Comparison of ENCODE assay signal across 8 cellular contexts in genomic region chr19:18436651-18437478, GRCh38. TPM values are rescaled to one million over a fixed set of nuclear protein-coding genes. Genes with fewer than 3 reads are reported as not detected.
DNase-seq lines count a peak whose midpoint lies in the region; ATAC-seq and TF ChIP-seq lines count a peak whose summit lies in the region.

No MANE protein-coding gene starts in this region.

- H4K8ac ChIP-seq in neuronal stem cell (ENCODE audit: low read depth, low read length), result no peak overlapping the region

- WGBS in neuronal stem cell (ENCODE audit: extremely low coverage in 2 of 2, insufficient read length in 2 of 2, insufficient replicate concordance in 1 of 2), 2 donors, result no CpG with 5 or more reads among the region's 67 CpGs
- 28 to 44% methylated on average over 34 to 57 of the region's 67 CpGs for WGBS in upper lobe of left lung, 2 donors

- H2BK120ac ChIP-seq in neuronal stem cell (ENCODE audit: low read depth, low read length), result no peak overlapping the region

- H3K9me2 ChIP-seq in PC-9 (ENCODE audit: insufficient read depth), result no peaks in the 10 kb centered on the region

- H3K9me3 ChIP-seq in PC-9 (ENCODE audit: insufficient read depth, low read depth) (no peaks in the 10 kb centered on the region), neuronal stem cell (replicated peaks in 1 of 2; ENCODE audit: control insufficient read depth in 2 of 2, insufficient read depth in 1 of 2, low read depth in 1 of 2, low read length in 2 of 2) (no peaks in the 10 kb centered on the region), upper lobe of left lung (no peaks in the 10 kb centered on the region)

- H3K4ac ChIP-seq in neuronal stem cell (ENCODE audit: low read length), result no peak overlapping the region

- peaks cover 8% of the 10 kb centered on the region; the same call in 1 of the 2 replicates for H3K79me2 ChIP-seq in PC-9 (ENCODE audit: low read depth)

- peak overlapping the region; percentile 100 for H2BK5ac ChIP-seq in neuronal stem cell (ENCODE audit: low read length)

- H3K4me2 ChIP-seq in PC-9 (peak overlapping the region; percentile 80), neuronal stem cell (ENCODE audit: insufficient read depth, low read length, poor library complexity, severe bottlenecking) (peak overlapping the region; percentile 83)

- H2BK12ac ChIP-seq in neuronal stem cell (ENCODE audit: low read length), result no peak overlapping the region

- H3K9ac ChIP-seq in neuronal stem cell (ENCODE audit: low read depth, low read length, poor library complexity), result peak overlapping the region; percentile 88

- H3K4me3 ChIP-seq in PC-9 (peak overlapping the region; percentile 74), fibroblast of pulmonary artery (replicated peaks; ENCODE audit: low read depth, low read length) (peak overlapping the region; percentile 69), neuronal stem cell (ENCODE audit: low read length in 2 of 2) (peak overlapping the region; percentile 85 to 99), upper lobe of left lung (peak overlapping the region; percentile 47 to 61 (median 56))

- no peak for TF ChIP-seq EP300 in upper lobe of left lung (IDR thresholded peaks at IDR 0.05)

- no peak for TF ChIP-seq CTCF in PC-9 (conservative IDR thresholded peaks at IDR 0.05)
- no peak for TF ChIP-seq CTCF in fibroblast of pulmonary artery (IDR thresholded peaks at IDR 0.05; ENCODE audit: low read length, missing control alignments)
- TF ChIP-seq CTCF in upper lobe of left lung (IDR thresholded peaks at IDR 0.05), result no peak

- H3K27ac ChIP-seq in PC-9 (no peak overlapping the region), neuronal stem cell (replicated peaks; ENCODE audit: low read length) (no peak overlapping the region), upper lobe of left lung (peak overlapping the region; percentile 15 to 80 (median 74))

- H2BK15ac ChIP-seq in neuronal stem cell (ENCODE audit: low read length), result no peak overlapping the region

- peak overlapping the region; percentile 56 for H3K14ac ChIP-seq in neuronal stem cell (ENCODE audit: low read length)

- peaks cover 14% of the 10 kb centered on the region for H3K79me1 ChIP-seq in neuronal stem cell (ENCODE audit: low read depth, low read length)

- no TSS peak for BruUV-seq in PC-9 (replicated peaks; lab: Mats Ljungman, UMichigan)

- POLR2A ChIA-PET in PC-9 (lab: Charles Lee; ENCODE audit: unreplicated experiment), result no interaction called here

- ATAC-seq in upper lobe of left lung (ENCODE audit: low FRiP score in 2 of 2), result peak; percentile 34 to 61

- H4K20me1 ChIP-seq in PC-9 (ENCODE audit: insufficient read depth), result peaks cover 5% of the 10 kb centered on the region; the same call in 1 of the 2 replicates

- peaks cover 22% of the 10 kb centered on the region for H3K4me1 ChIP-seq in PC-9 (replicated peaks; ENCODE audit: insufficient read depth)
- peaks cover 43 to 49% of the 10 kb centered on the region in 2 donors for H3K4me1 ChIP-seq in neuronal stem cell (ENCODE audit: control insufficient read depth in 2 of 2, insufficient read depth in 1 of 2, low read depth in 1 of 2, low read length in 2 of 2)
- peaks cover 33 to 60% (median 42%) of the 10 kb centered on the region in 4 donors for H3K4me1 ChIP-seq in upper lobe of left lung

- intact Hi-C loops in PC-9 (cut with micrococcal nuclease; ENCODE audit: unreplicated experiment), result no loop called here

- no peak for TF ChIP-seq POLR2A in upper lobe of left lung (IDR thresholded peaks at IDR 0.05)

- DNase-seq in NCI-H1417 (lab: John Stamatoyannopoulos, UW) (peak in 2 of 3 experiments; percentile 70 to 80), NCI-H1417 treated with DMSO at 0.1 percent for 48 hours (lab: John Stamatoyannopoulos, UW) (no peak), HT-29 (ENCODE audit: low spot score) (peak; percentile 27), PC-9 (peak; percentile 75 to 87), fibroblast of pulmonary artery (ENCODE audit: low read depth) (peak; percentile 94), neuronal stem cell (ENCODE audit: low spot score) (peak; percentile 85), upper lobe of left lung (peak; percentile 79 to 89)
- peak; percentile 80 to 85 for DNase-seq in activated T-cell treated with anti-CD3 and anti-CD28 coated beads, Interleukin-2, amount 50 U/mL, for 48 hours

- no peaks in the 10 kb centered on the region; the same call in 1 of the 2 replicates for H3K36me3 ChIP-seq in PC-9 (ENCODE audit: low read depth)
- H3K36me3 ChIP-seq in neuronal stem cell (replicated peaks in 1 of 2; ENCODE audit: control insufficient read depth in 2 of 2, insufficient read depth in 2 of 2, low read length in 2 of 2), result peaks cover 19 to 44% of the 10 kb centered on the region in 2 donors
- peaks cover 0 to 10% (median 0%) of the 10 kb centered on the region in 4 donors for H3K36me3 ChIP-seq in upper lobe of left lung

- CTCF ChIA-PET in PC-9 (lab: Charles Lee), result interaction anchor here (0.5 to 0.7 kb wide), 3 partner anchors 23 to 261 kb away, joined by 3 to 8 read pairs (median 3); no protein-coding TSS in a partner anchor

- peak overlapping the region; percentile 41; the same call in 1 of the 2 replicates for H2AFZ ChIP-seq in PC-9
- peak overlapping the region; percentile 47 for H2AFZ ChIP-seq in neuronal stem cell (ENCODE audit: low read length)

- H2AK5ac ChIP-seq in neuronal stem cell (ENCODE audit: low read depth, low read length), result peak overlapping the region; percentile 97

- no peak overlapping the region for H4K91ac ChIP-seq in neuronal stem cell (ENCODE audit: low read depth, low read length, poor library complexity)

- peaks cover 68% of the 10 kb centered on the region for H3F3A ChIP-seq in PC-9 (ENCODE audit: insufficient read depth, low read depth)

- no peaks in the 10 kb centered on the region for H3K27me3 ChIP-seq in PC-9 (ENCODE audit: insufficient read depth, low read depth)
- no peaks in the 10 kb centered on the region for H3K27me3 ChIP-seq in neuronal stem cell (ENCODE audit: control insufficient read depth in 3 of 3, insufficient read depth in 3 of 3, low read depth in 1 of 3, low read length in 3 of 3)
- H3K27me3 ChIP-seq in upper lobe of left lung, result no peaks in the 10 kb centered on the region

- H3K23ac ChIP-seq in neuronal stem cell (ENCODE audit: low read depth, low read length, poor library complexity), result peak overlapping the region; percentile 93

- peak overlapping the region; percentile 87 for H3K18ac ChIP-seq in neuronal stem cell (ENCODE audit: low read length)

RNA-seq across cellular contexts. Expression of gene ISYNA1, which starts 1.1 kb away (rescaled TPM):
- 5.3 and 14.9 TPM in 2 replicates for total RNA-seq in HT-29 (2014; rRNA removed; shearing (Covaris generic))
- total RNA-seq in PC-9 (2021) (129 and 142 TPM in 2 replicates), upper lobe of left lung (10 to 100 TPM; 14.5 to 55.5 (median 20.0) TPM)
- 318 TPM for polyA plus RNA-seq in neuronal stem cell (2013, experiment 1 of 2)
- polyA plus RNA-seq in neuronal stem cell (2013, experiment 2 of 2), result 304 TPM

RNA-seq across cellular contexts. Expression of gene SSBP4, which starts 17.7 kb away (rescaled TPM):
- 78.0 and 87.1 TPM in 2 replicates for total RNA-seq in HT-29 (2014; rRNA removed; shearing (Covaris generic))
- total RNA-seq in PC-9 (2021), result 56.6 and 65.2 TPM in 2 replicates
- polyA plus RNA-seq in neuronal stem cell (2013, experiment 1 of 2), result 66.8 TPM
- 64.3 TPM for polyA plus RNA-seq in neuronal stem cell (2013, experiment 2 of 2)
- total RNA-seq in upper lobe of left lung, result 100 to 1,000 TPM in 1 of 6 donors, 10 to 100 TPM in 5; 52.0 to 157 (median 84.1) TPM

RNA-seq across cellular contexts. Expression of gene LRRC25, which starts 39.4 kb away (rescaled TPM):
- not detected in 2 replicates for total RNA-seq in HT-29 (2014; rRNA removed; shearing (Covaris generic))
- total RNA-seq in PC-9 (2021) (not detected in 2 replicates), upper lobe of left lung (10 to 100 TPM in 4 of 6 donors, 1 to 10 TPM in 2; 4.0 to 49.4 (median 24.0) TPM)
- 0.18 TPM for polyA plus RNA-seq in neuronal stem cell (2013, experiment 1 of 2)
- polyA plus RNA-seq in neuronal stem cell (2013, experiment 2 of 2), result 0.10 TPM

RNA-seq across cellular contexts. Expression of gene GDF15, which starts 50.9 kb away (rescaled TPM):
- total RNA-seq in HT-29 (2014; rRNA removed; shearing (Covaris generic)), result 529 and 584 TPM in 2 replicates
- total RNA-seq in PC-9 (2021) (15.1 and 17.2 TPM in 2 replicates), upper lobe of left lung (100 to 1,000 TPM in 2 of 6 donors, 10 to 100 TPM in 4; 42.5 to 126 (median 68.7) TPM)
- polyA plus RNA-seq in neuronal stem cell (2013, experiment 1 of 2), result 5.3 TPM
- polyA plus RNA-seq in neuronal stem cell (2013, experiment 2 of 2), result 5.1 TPM

Comparison
In these comparisons a context has a peak if more than half of its experiments do, and no peak if none do; other contexts are left out.
1. H3K27ac ChIP-seq: peak in upper lobe of left lung (4 of 4); none in PC-9 (single experiment) and neuronal stem cell (single experiment).
2. Peak in every context shown above with its lines, with median percentiles within 50 percentile points of each other: H3K4me3 ChIP-seq.